Comparison of ENCODE assay signal across 21 cellular contexts in the genomic region with DNA sequence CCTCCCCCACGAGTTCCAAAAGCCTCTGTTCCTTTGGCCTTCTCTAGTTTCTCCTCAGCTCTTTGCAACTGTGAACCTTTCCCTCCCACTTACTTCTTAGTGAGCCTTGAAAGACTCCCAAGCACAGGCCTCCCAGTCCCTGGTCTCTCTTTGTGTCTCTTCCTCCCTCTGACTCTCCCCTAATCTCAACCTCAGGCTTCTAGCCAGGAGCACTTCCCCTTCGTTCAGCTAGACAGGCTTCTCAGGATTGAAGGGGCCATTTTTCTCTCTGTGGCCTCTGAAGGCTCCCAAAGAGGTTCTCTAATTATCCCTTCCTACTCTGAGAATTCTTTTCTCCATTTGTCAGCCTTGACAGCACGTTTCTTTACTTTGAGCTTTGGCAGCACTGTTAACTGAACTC. TPM values are rescaled to one million over a fixed set of nuclear protein-coding genes. Genes with fewer than 3 reads are reported as not detected.
DNase-seq lines count a peak whose midpoint lies in the region; ATAC-seq, FAIRE-seq and TF ChIP-seq lines count a peak whose summit lies in the region.
"Had no signal": no experiment of that assay in that cellular context is flagged by ENCODE, and none has a peak within 500 bp of the region (broad histone marks: within the 10 kb centered on the region; RNA-seq: fewer than 3 reads in every experiment).

No MANE protein-coding gene starts in this region.

- no peak overlapping the region for H2BK120ac ChIP-seq in H1 (replicated peaks; ENCODE audit: low read depth, low read length)

- H3K4me3 Mint-ChIP-seq in nephron, result no peak overlapping the region
- H3K4me3 Mint-ChIP-seq: HFFc6 had no signal

- H4K20me1 ChIP-seq in H1 (replicated peaks in 1 of 2; ENCODE audit: control insufficient read depth in 1 of 2, insufficient read depth in 2 of 2, low read length in 2 of 2), result no peaks in the 10 kb centered on the region

- H2AK5ac ChIP-seq in H1 (ENCODE audit: low read depth, low read length), result no peak overlapping the region

- no peak for TF ChIP-seq EP300 in H1 (IDR thresholded peaks at IDR 0.05; ENCODE audit: borderline replicate concordance in 1 of 2, low read depth in 2 of 2, low read length in 2 of 2)

- H2BK15ac ChIP-seq in H1 (ENCODE audit: low read length), result no peak overlapping the region

- peaks cover 7% of the 10 kb centered on the region for H3K27me3 Mint-ChIP-seq in nephron (ENCODE audit: low read depth)

- WGBS in H1 (ENCODE audit: extremely low coverage in 1 of 2, insufficient coverage in 1 of 2, insufficient read length in 1 of 2, insufficient replicate concordance in 2 of 2, low coverage in 1 of 2, low lambda C conversion rate in 2 of 2, missing lambda C conversion rate in 1 of 2), 2 experiments, result 87% methylated on average over 3 of the region's 3 CpGs; no CpG with 5 or more reads in 1 of the 2 experiments

- no peak overlapping the region for H4K8ac ChIP-seq in H1 (ENCODE audit: extremely low read depth, insufficient read depth, low read length)

- POLR2A ChIA-PET in H1 (lab: Charles Lee; ENCODE audit: partially characterized antibody), result no interaction called here

- H3K9me3 ChIP-seq in H1 (ENCODE audit: insufficient read depth in 2 of 2, low read depth in 1 of 2, low read length in 1 of 2), result no peaks in the 10 kb centered on the region
- H3K9me3 ChIP-seq: A549, SJCRH30 had no signal

- H3K18ac ChIP-seq in H1 (ENCODE audit: extremely low read depth, low read length), result no peak overlapping the region

- DNase-seq in ELF-1 (ENCODE audit: low read depth, low spot score), result peak; percentile 4
- DNase-seq in NB4 (ENCODE audit: low read depth), result peak; percentile 5
- DNase-seq in H1 (ENCODE audit: low read depth in 1 of 2, low spot score in 2 of 2), result no peak
- DNase-seq in SHP77 treated with DMSO at 0.1 percent for 48 hours (lab: John Stamatoyannopoulos, UW), result no peak
- DNase-seq: C1 segment of cervical spinal cord, HFFc6, IMR-90, Karpas-422, NCI-H1105 treated with DMSO at 0.1 percent for 48 hours, NCI-H187, NCI-H2171, NCI-H748 treated with DMSO at 0.1 percent for 48 hours, SJCRH30 had no signal

- peaks cover 0 to 1% (median 0%) of the 10 kb centered on the region in 4 experiments; a peak in 1 of 7 replicates for H3K27me3 ChIP-seq in H1 (replicated peaks in 1 of 4; ENCODE audit: control insufficient read depth in 3 of 4, extremely low read depth in 1 of 4, insufficient read depth in 3 of 4, low read length in 3 of 4)
- H3K27me3 ChIP-seq: SJCRH30 had no signal

- no peaks in the 10 kb centered on the region for H3K23me2 ChIP-seq in H1 (ENCODE audit: low read depth, low read length)

- peaks cover 3% of the 10 kb centered on the region for H3K9me3 Mint-ChIP-seq in nephron
- H3K9me3 Mint-ChIP-seq: HFFc6 had no signal

- no peak overlapping the region for H3K14ac ChIP-seq in H1 (ENCODE audit: insufficient read length)

- no peak overlapping the region for H3K9ac ChIP-seq in H1 (replicated peaks in 1 of 4; ENCODE audit: extremely low read depth in 1 of 4, low read depth in 3 of 4, low read length in 3 of 4)

- no peak for TF ChIP-seq RAD21 in H1 (IDR thresholded peaks at IDR 0.05 in 1 of 2, conservative IDR thresholded peaks at IDR 0.05 in 1 of 2; ENCODE audit: low read depth in 2 of 2, low read length in 2 of 2)

- H3K23ac ChIP-seq in H1 (ENCODE audit: insufficient read length), result no peak overlapping the region

- H3K79me1 ChIP-seq in H1 (ENCODE audit: low read depth, low read length), result no peaks in the 10 kb centered on the region

- no peaks in the 10 kb centered on the region for H3K4me1 ChIP-seq in H1 (replicated peaks in 1 of 4; ENCODE audit: control insufficient read depth in 3 of 4, insufficient read depth in 4 of 4, low read length in 3 of 4)
- H3K4me1 ChIP-seq: A549, SJCRH30 had no signal

- H3K27ac Mint-ChIP-seq in nephron, result peak overlapping the region; percentile 83 to 95 (median 88)
- H3K27ac Mint-ChIP-seq: HFFc6 had no signal

- ATAC-seq in GM21526 (IDR thresholded peaks at IDR 0.05; ENCODE audit: low FRiP score, unreplicated experiment) (no peak), HG03196 (IDR thresholded peaks at IDR 0.05; ENCODE audit: unreplicated experiment) (no peak), HG03442 (IDR thresholded peaks at IDR 0.05; ENCODE audit: unreplicated experiment) (no peak)
- ATAC-seq: A549, PC-3 had no signal

- peaks cover under 1% of the 10 kb centered on the region for H3K36me3 Mint-ChIP-seq in nephron (ENCODE audit: low read depth)

- no peak for FAIRE-seq in H1 (lab: Jason Lieb, UNC)
- FAIRE-seq: A549 had no signal

- CTCF ChIA-PET in H1 (lab: Charles Lee; ENCODE audit: partially characterized antibody), result no interaction called here

- no peak overlapping the region for H4K91ac ChIP-seq in H1 (replicated peaks; ENCODE audit: insufficient read length, low read length)

- TF ChIP-seq CTCF in NB4 (IDR thresholded peaks at IDR 0.05; ENCODE audit: low read depth, low read length) (no peak), H1 (IDR thresholded peaks at IDR 0.05; ENCODE audit: control extremely low read depth in 1 of 3, insufficient read depth in 1 of 3, low read depth in 1 of 3, low read length in 3 of 3) (no peak), nephron (IDR thresholded peaks at IDR 0.05; ENCODE audit: unreplicated experiment in 3 of 3) (no peak)

- H2BK12ac ChIP-seq in H1 (ENCODE audit: low read depth, low read length), result no peak overlapping the region

- no peak overlapping the region for H3K4me2 ChIP-seq in H1 (ENCODE audit: insufficient read depth in 1 of 2, low read depth in 2 of 2, low read length in 2 of 2)
- H3K4me2 ChIP-seq: A549 had no signal

- H2AFZ ChIP-seq in H1 (ENCODE audit: low read length), result 0 out of 2 replicates have a peak overlapping the region, but pooled peaks have one; percentile 41

- no peak overlapping the region for H3K4me3 ChIP-seq in NB4 (ENCODE audit: low read depth, low read length)
- H3K4me3 ChIP-seq in H1 (ENCODE audit: extremely low read depth in 1 of 4, insufficient read depth in 2 of 4, low read depth in 3 of 4, low read length in 4 of 4), result no peak overlapping the region
- H3K4me3 ChIP-seq: A549, SJCRH30 had no signal

- H2BK5ac ChIP-seq in H1 (ENCODE audit: low read depth, low read length), result no peak overlapping the region

- no peaks in the 10 kb centered on the region for H3K36me3 ChIP-seq in H1 (ENCODE audit: control insufficient read depth in 2 of 4, insufficient read depth in 4 of 4, low read length in 3 of 4)
- H3K36me3 ChIP-seq: SJCRH30 had no signal

- peaks cover 34% of the 10 kb centered on the region for H3K4me1 Mint-ChIP-seq in nephron

- TF ChIP-seq POLR2A in NB4 (IDR thresholded peaks at IDR 0.05; ENCODE audit: extremely low read depth, insufficient read length) (no peak), H1 (IDR thresholded peaks at IDR 0.05; ENCODE audit: control extremely low read depth in 1 of 2, low read depth in 2 of 2, low read length in 2 of 2) (no peak)

- no peak overlapping the region for H3K27ac ChIP-seq in H1 (ENCODE audit: low read depth, low read length)
- H3K27ac ChIP-seq: A549, RWPE1, SJCRH30 had no signal

- H3K79me2 ChIP-seq in H1 (ENCODE audit: control insufficient read depth in 1 of 2, insufficient read depth in 2 of 2, low read length in 2 of 2), result no peaks in the 10 kb centered on the region

- H2BK20ac ChIP-seq in H1 (ENCODE audit: low read length), result no peak overlapping the region

- H3K4ac ChIP-seq in H1 (replicated peaks; ENCODE audit: insufficient read length, low read depth, low read length), result no peak overlapping the region

- no peak overlapping the region for H4K5ac ChIP-seq in H1 (ENCODE audit: insufficient read length, low read depth, low read length)

- H3K56ac ChIP-seq in H1 (replicated peaks; ENCODE audit: insufficient read length, low read depth, low read length), result no peak overlapping the region

TF ChIP-seq in H1, 55 proteins besides CTCF, POLR2A, EP300 and RAD21 (continues in another document):
- TF ChIP-seq FOSL1 (IDR thresholded peaks at IDR 0.05; ENCODE audit: insufficient read depth, low read depth, low read length) (no peak), NRF1 (IDR thresholded peaks at IDR 0.05; ENCODE audit: low read depth, low read length) (no peak), ASH2L (IDR thresholded peaks at IDR 0.05; ENCODE audit: low read length) (no peak), EZH2 (IDR thresholded peaks at IDR 0.05; ENCODE audit: low read depth, low read length, severe bottlenecking) (no peak), POU5F1 (IDR thresholded peaks at IDR 0.05; ENCODE audit: low read depth, low read length) (no peak), SP1 (IDR thresholded peaks at IDR 0.05; ENCODE audit: low read depth, low read length) (no peak), RNF2 (IDR thresholded peaks at IDR 0.05; ENCODE audit: borderline replicate concordance, low read depth, low read length, missing control alignments, poor library complexity, severe bottlenecking) (no peak), CREB1 (IDR thresholded peaks at IDR 0.05) (no peak), TEAD4 (IDR thresholded peaks at IDR 0.05; ENCODE audit: low read depth, low read length) (no peak), ZNF274 (IDR thresholded peaks at IDR 0.05; ENCODE audit: borderline replicate concordance, extremely low read depth, low read length) (no peak)
- TF ChIP-seq, protein P1, sequence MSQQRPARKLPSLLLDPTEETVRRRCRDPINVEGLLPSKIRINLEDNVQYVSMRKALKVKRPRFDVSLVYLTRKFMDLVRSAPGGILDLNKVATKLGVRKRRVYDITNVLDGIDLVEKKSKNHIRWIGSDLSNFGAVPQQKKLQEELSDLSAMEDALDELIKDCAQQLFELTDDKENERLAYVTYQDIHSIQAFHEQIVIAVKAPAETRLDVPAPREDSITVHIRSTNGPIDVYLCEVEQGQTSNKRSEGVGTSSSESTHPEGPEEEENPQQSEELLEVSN (IDR thresholded peaks at IDR 0.05), result no peak

RNA-seq across cellular contexts. Expression of a gene that starts 50.2 kb away (rescaled TPM):
- 0.33 and 0.48 TPM in 2 replicates for total RNA-seq in H1 (2021; fragmentation: NEBNext Ultra II Directional; extraction: Animal tissue kit (Norgen Biotek cat#: 25700))
- 0.19 and 0.23 TPM in 2 replicates for polyA plus RNA-seq in H1 (2011; rRNA removed)
- polyA plus RNA-seq in H1 (2011; cell fraction: cytosol; rRNA removed), result 0.16 TPM
- polyA plus RNA-seq in H1 (2011; cell fraction: nucleus; rRNA removed), result 0.04 TPM
- 0.11 to 0.65 TPM (median 0.20 TPM) in 4 replicates for polyA plus RNA-seq in H1 (2012, experiment 1 of 2)
- 0.09 TPM for polyA plus RNA-seq in H1 (2012, experiment 2 of 2)
- polyA plus RNA-seq in H1 (2013, experiment 1 of 2), result 0.18 TPM
- 0.24 TPM for polyA plus RNA-seq in H1 (2013, experiment 2 of 2)
- polyA minus RNA-seq in H1 (2011; rRNA and poly(A)+ RNA removed), result 0.12 and 0.35 TPM in 2 replicates
- polyA minus RNA-seq in H1 (2011; cell fraction: cytosol; rRNA and poly(A)+ RNA removed), result not detected
- polyA minus RNA-seq in H1 (2011; cell fraction: nucleus; rRNA and poly(A)+ RNA removed), result 0.50 TPM
- total RNA-seq: HFFc6, HT-29, IMR-90, PC-3 had no signal
- polyA plus RNA-seq: IMR-90 had no signal

Comparison
In these comparisons a context has a peak if more than half of its experiments do, and no peak if none do; other contexts are left out.
1. DNase-seq: peak in ELF-1 (single experiment) and NB4 (single experiment); none in H1 (0 of 2) and SHP77 treated with DMSO at 0.1 percent for 48 hours (single experiment).